8 cellular contexts compared by ENCODE assay signal in genomic region chr2:24049485-24050021, GRCh38. TPM values are rescaled to one million over a fixed set of nuclear protein-coding genes. Genes with fewer than 3 reads are reported as not detected.
DNase-seq lines count a peak whose midpoint lies in the region; ATAC-seq and TF ChIP-seq lines count a peak whose summit lies in the region.

Gene FKBP1B, plus strand, starts transcription at chr2:24049741. Its CDS starts 109 bp downstream, at chr2:24049850.

- H3K4me3 ChIP-seq in BE2C (ENCODE audit: low read depth, low read length) (peak within 1 kb of the TSS; percentile 80), left ventricle myocardium inferior (peak within 1 kb of the TSS; percentile 88), psoas muscle (peak within 1 kb of the TSS; percentile 75)

- 0 to 1% (median 0%) methylated on average over 32 to 52 of the region's 52 CpGs for WGBS in psoas muscle, 3 donors

- no peaks in the 10 kb centered on the region for H3K9me3 ChIP-seq in BE2C
- no peaks in the 10 kb centered on the region for H3K9me3 ChIP-seq in left ventricle myocardium inferior (replicated peaks)
- H3K9me3 ChIP-seq in psoas muscle = no peaks in the 10 kb centered on the region

- ATAC-seq in HG03354 (IDR thresholded peaks at IDR 0.05; ENCODE audit: poor library complexity, severe bottlenecking, unreplicated experiment) (peak; percentile 18), psoas muscle (no peak)

- DNase-seq in BE2C (peak; percentile 91), RPMI7951 (ENCODE audit: low read depth) (peak; percentile 77), left ventricle myocardium inferior (peak; percentile 62), psoas muscle (peak; percentile 58 to 61), AML-193 (lab: John Stamatoyannopoulos, UW) (no peak), OCI-M1 (lab: John Stamatoyannopoulos, UW) (no peak)
- DNase-seq in activated naive CD8-positive, alpha-beta T cell treated with anti-CD3 and anti-CD28 coated beads, Interleukin-2, amount 50 U/mL, for 16 hours (ENCODE audit: low read depth, low spot score) = peak; percentile 26

- intact Hi-C loops in left ventricle myocardium inferior (cut with micrococcal nuclease) = no loop called here
- intact Hi-C loops in psoas muscle (cut with DNase I) = loop anchor here in 1 of 2 donors (5.0 kb wide), 1 partner anchor 33 kb away; the partner anchor contains the start of gene TP53I3

- no peaks in the 10 kb centered on the region for H3K36me3 ChIP-seq in BE2C
- no peaks in the 10 kb centered on the region for H3K36me3 ChIP-seq in left ventricle myocardium inferior
- H3K36me3 ChIP-seq in psoas muscle (ENCODE audit: insufficient read depth in 1 of 2, low read depth in 1 of 2) = no peaks in the 10 kb centered on the region

- TF ChIP-seq CTCF in BE2C (IDR thresholded peaks at IDR 0.05; ENCODE audit: low read depth, low read length) (no peak), left ventricle myocardium inferior (IDR thresholded peaks at IDR 0.05; ENCODE audit: borderline replicate concordance) (no peak), psoas muscle (IDR thresholded peaks at IDR 0.05) (no peak)

- H3K27ac ChIP-seq in left ventricle myocardium inferior (replicated peaks) = peak within 1 kb of the TSS; percentile 72
- peak within 1 kb of the TSS; percentile 16 for H3K27ac ChIP-seq in psoas muscle

- H3K4me1 ChIP-seq in BE2C (peaks cover 3% of the 10 kb centered on the region), left ventricle myocardium inferior (peaks cover 43% of the 10 kb centered on the region), psoas muscle (peaks cover 15% of the 10 kb centered on the region)

- no peaks in the 10 kb centered on the region for H3K27me3 ChIP-seq in BE2C
- no peaks in the 10 kb centered on the region for H3K27me3 ChIP-seq in left ventricle myocardium inferior (ENCODE audit: low read depth)
- H3K27me3 ChIP-seq in psoas muscle (ENCODE audit: insufficient read depth in 3 of 3, low read length in 2 of 3) = peaks cover 0 to 17% (median 7%) of the 10 kb centered on the region in 3 donors

RNA-seq across cellular contexts. Expression of gene FKBP1B, which starts in this region (rescaled TPM):
- polyA plus RNA-seq in BE2C (2012; ENCODE audit: insufficient read depth, insufficient read length, low read depth) = 11.0 TPM
- 10.9 and 15.6 TPM in 2 replicates for total RNA-seq in RPMI7951 (2014; rRNA removed; shearing (Covaris generic))
- total RNA-seq in left ventricle myocardium inferior (2.1 TPM), psoas muscle (1 to 10 TPM in 1 of 4 donors, under 1 TPM in 3; 0.46 to 1.8 (median 0.75) TPM)
- polyA plus RNA-seq in psoas muscle = 1 to 10 TPM; 1.3 to 2.7 (median 2.1) TPM

Comparison
In these comparisons a context has a peak if more than half of its experiments do, and no peak if none do; other contexts are left out.
1. DNase-seq: peak in BE2C (single experiment), RPMI7951 (single experiment), activated naive CD8-positive, alpha-beta T cell treated with anti-CD3 and anti-CD28 coated beads, Interleukin-2, amount 50 U/mL, for 16 hours (single experiment), left ventricle myocardium inferior (single experiment) and psoas muscle (2 of 2); none in AML-193 (0 of 2) and OCI-M1 (single experiment).
2. Peak in every context shown above with its lines, with median percentiles within 50 percentile points of each other: H3K4me3 ChIP-seq.